In the genomic region with DNA sequence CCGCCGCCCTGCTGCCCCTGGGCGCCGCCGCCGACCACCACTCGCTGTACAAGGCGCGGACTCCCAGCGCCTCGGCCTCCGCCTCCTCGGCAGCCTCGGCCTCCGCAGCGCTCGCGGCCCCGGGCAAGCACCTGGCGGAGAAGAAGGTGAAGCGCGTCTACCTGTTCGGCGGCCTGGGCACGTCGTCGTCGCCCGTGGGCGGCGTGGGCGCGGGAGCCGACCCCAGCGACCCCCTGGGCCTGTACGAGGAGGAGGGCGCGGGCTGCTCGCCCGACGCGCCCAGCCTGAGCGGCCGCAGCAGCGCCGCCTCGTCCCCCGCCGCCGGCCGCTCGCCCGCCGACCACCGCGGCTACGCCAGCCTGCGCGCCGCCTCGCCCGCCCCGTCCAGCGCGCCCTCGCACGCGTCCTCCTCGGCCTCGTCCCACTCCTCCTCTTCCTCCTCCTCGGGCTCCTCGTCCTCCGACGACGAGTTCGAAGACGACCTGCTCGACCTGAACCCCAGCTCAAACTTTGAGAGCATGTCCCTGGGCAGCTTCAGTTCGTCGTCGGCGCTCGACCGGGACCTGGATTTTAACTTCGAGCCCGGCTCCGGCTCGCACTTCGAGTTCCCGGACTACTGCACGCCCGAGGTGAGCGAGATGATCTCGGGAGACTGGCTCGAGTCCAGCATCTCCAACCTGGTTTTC, we compare ENCODE assay signal across 8 cellular contexts. TPM values are rescaled to one million over a fixed set of nuclear protein-coding genes. Genes with fewer than 3 reads are reported as not detected.
DNase-seq lines count a peak whose midpoint lies in the region; ATAC-seq and TF ChIP-seq lines count a peak whose summit lies in the region.

No MANE protein-coding gene starts in this region.

- peaks cover 43% of the 10 kb centered on the region for H3K27me3 Mint-ChIP-seq in activated CD4-positive, alpha-beta T cell treated with anti-CD3 and anti-CD28 coated beads for 36 hours
- no peaks in the 10 kb centered on the region for H3K27me3 Mint-ChIP-seq in memory B cell

- intact Hi-C loops in activated CD4-positive, alpha-beta T cell treated with anti-CD3 and anti-CD28 coated beads for 36 hours (cut with DNase I, micrococcal nuclease), result loop anchor here (5.0 to 10.0 kb wide), 3 partner anchors 399 to 552 kb away; no protein-coding TSS in a partner anchor
- intact Hi-C loops in dorsolateral prefrontal cortex (cut with DNase I) (loop anchor here (2.0 to 10.0 kb wide), 2 partner anchors 551 to 1849 kb away; no protein-coding TSS in a partner anchor), tibial artery (cut with DNase I; ENCODE audit: low total_unique reads) (loop anchor here (5.0 to 10.0 kb wide), 2 partner anchors 69 to 552 kb away; no protein-coding TSS in a partner anchor)

- peaks cover 0 to 22% (median 4%) of the 10 kb centered on the region in 4 donors for H3K4me1 ChIP-seq in tibial artery

- CTCF ChIA-PET in activated CD4-positive, alpha-beta T cell treated with anti-CD3 and anti-CD28 coated beads for 36 hours (lab: Charles Lee), result interaction anchor here (0.8 kb wide), 1 partner anchor 35 kb away, joined by 3 read pairs; no protein-coding TSS in a partner anchor

- H3K27me3 ChIP-seq in dorsolateral prefrontal cortex (no peaks in the 10 kb centered on the region), tibial artery (no peaks in the 10 kb centered on the region)

- H3K4me1 Mint-ChIP-seq in activated CD4-positive, alpha-beta T cell treated with anti-CD3 and anti-CD28 coated beads for 36 hours, result peaks cover 23% of the 10 kb centered on the region
- peaks cover 16% of the 10 kb centered on the region for H3K4me1 Mint-ChIP-seq in memory B cell

- POLR2A ChIA-PET in activated CD4-positive, alpha-beta T cell treated with anti-CD3 and anti-CD28 coated beads for 36 hours (lab: Charles Lee), result no interaction called here

- TF ChIP-seq CTCF in dorsolateral prefrontal cortex (IDR thresholded peaks at IDR 0.05 in 54 of 56, conservative IDR thresholded peaks at IDR 0.05 in 2 of 56; ENCODE audit: low read depth in 1 of 56, partially characterized antibody in 56 of 56) (peak in 1 of 56 donors; percentile 1), tibial artery (IDR thresholded peaks at IDR 0.05) (peak in 1 of 2 experiments; percentile 29)

- no peaks in the 10 kb centered on the region for H3K36me3 ChIP-seq in tibial artery

- H3K27ac Mint-ChIP-seq in activated CD4-positive, alpha-beta T cell treated with anti-CD3 and anti-CD28 coated beads for 36 hours, result peak overlapping the region; percentile 88
- H3K27ac Mint-ChIP-seq in memory B cell, result peak overlapping the region; percentile 90

- H3K27ac ChIP-seq in dorsolateral prefrontal cortex (peak overlapping the region in 50 of 59 donors; percentile 7 to 90 (median 80)), tibial artery (peak overlapping the region; percentile 80 to 88)

- DNase-seq in activated CD4-positive, alpha-beta T cell treated with anti-CD3 and anti-CD28 coated beads for 36 hours, result peak; percentile 49
- no peak for DNase-seq in activated CD4-positive, alpha-beta T cell treated with anti-CD3 and anti-CD28 coated beads, Interleukin-2, amount 50 U/mL, for 4 hours
- DNase-seq in SK-N-DZ (ENCODE audit: low spot score) (peak; percentile 18), dorsolateral prefrontal cortex (peak in 2 of 10 donors; percentile 38 to 44), memory B cell (ENCODE audit: low spot score in 2 of 2) (peak; percentile 31 to 57), tibial artery (peak in 1 of 2 donors; percentile 69)

- H3K4me3 Mint-ChIP-seq in activated CD4-positive, alpha-beta T cell treated with anti-CD3 and anti-CD28 coated beads for 36 hours, result no peak overlapping the region
- peak overlapping the region; percentile 94 for H3K4me3 Mint-ChIP-seq in memory B cell

- H3K4me3 ChIP-seq in dorsolateral prefrontal cortex (peak overlapping the region; percentile 60 to 88 (median 75)), tibial artery (peak overlapping the region; percentile 78 to 88)

- peaks cover 2% of the 10 kb centered on the region for H3K36me3 Mint-ChIP-seq in activated CD4-positive, alpha-beta T cell treated with anti-CD3 and anti-CD28 coated beads for 36 hours (ENCODE audit: low read depth)
- H3K36me3 Mint-ChIP-seq in memory B cell, result peaks cover 2% of the 10 kb centered on the region

- peak; percentile 34 for ATAC-seq in activated CD4-positive, alpha-beta T cell treated with anti-CD3 and anti-CD28 coated beads for 36 hours
- ATAC-seq in HG02798 (IDR thresholded peaks at IDR 0.05; ENCODE audit: poor library complexity, unreplicated experiment) (peak; percentile 20), memory B cell (ENCODE audit: low read depth) (peak; percentile 30), GM21526 (IDR thresholded peaks at IDR 0.05; ENCODE audit: low FRiP score, unreplicated experiment) (no peak)

- no peaks in the 10 kb centered on the region for H3K9me3 Mint-ChIP-seq in activated CD4-positive, alpha-beta T cell treated with anti-CD3 and anti-CD28 coated beads for 36 hours (ENCODE audit: low read depth)
- H3K9me3 Mint-ChIP-seq in memory B cell, result no peaks in the 10 kb centered on the region

- no peaks in the 10 kb centered on the region for H3K9me3 ChIP-seq in tibial artery

RNA-seq across cellular contexts. Expression of a gene that starts 1.9 kb away (rescaled TPM):
- 1 to 10 TPM; 2.3 to 2.5 TPM for total RNA-seq in activated CD4-positive, alpha-beta T cell treated with anti-CD3 and anti-CD28 coated beads for 36 hours
- 39.6 and 42.6 TPM in 2 replicates for polyA plus RNA-seq in SK-N-DZ (2014; cell fraction: cytosol; rRNA removed)
- polyA plus RNA-seq in SK-N-DZ (2014; cell fraction: nucleus; rRNA removed), result 27.2 and 29.4 TPM in 2 replicates
- 1 to 10 TPM; 1.8 to 6.0 (median 3.8) TPM for total RNA-seq in dorsolateral prefrontal cortex

Comparison
In these comparisons a context has a peak if more than half of its experiments do, and no peak if none do; other contexts are left out.
1. DNase-seq: peak in activated CD4-positive, alpha-beta T cell treated with anti-CD3 and anti-CD28 coated beads for 36 hours (single experiment), SK-N-DZ (single experiment) and memory B cell (2 of 2); none in activated CD4-positive, alpha-beta T cell treated with anti-CD3 and anti-CD28 coated beads, Interleukin-2, amount 50 U/mL, for 4 hours (0 of 2).